In genomic region chr1:27782950-27783349, GRCh38 we compare ENCODE assay signal across 2 cellular contexts.
TF ChIP-seq lines count a peak whose summit lies in the region.

No MANE protein-coding gene starts in this region.

TF ChIP-seq in IMR-90, 13 proteins besides CTCF, POLR2A, EP300 and RAD21:
- peak; percentile 74 for TF ChIP-seq MAFK (IDR thresholded peaks at IDR 0.05; ENCODE audit: low read depth, low read length)
- no peak for TF ChIP-seq SMC3 (IDR thresholded peaks at IDR 0.05; ENCODE audit: low read depth, low read length)

TF ChIP-seq in K562, 482 proteins besides CTCF, POLR2A, EP300 and RAD21:
- TF ChIP-seq MAFF (IDR thresholded peaks at IDR 0.05; ENCODE audit: low read length) (peak; percentile 28; the same call in 1 of the 2 replicates), C11orf30 (IDR thresholded peaks at IDR 0.05; ENCODE audit: low read depth) (peak; percentile 47), HBP1 (CRISPR knock-in tag; IDR thresholded peaks at IDR 0.05) (no peak), ZNF668 (CRISPR knock-in tag; IDR thresholded peaks at IDR 0.05) (no peak), SLC30A9 (CRISPR knock-in tag; IDR thresholded peaks at IDR 0.05) (no peak), NONO (IDR thresholded peaks at IDR 0.05; ENCODE audit: low read depth in 2 of 2, low read length in 1 of 2) (no peak), MAFK (IDR thresholded peaks at IDR 0.05; ENCODE audit: low read length) (peak; percentile 15; the same call in 1 of the 2 replicates), ZNF316 (IDR thresholded peaks at IDR 0.05) (peak; percentile 67), ZNF311 (CRISPR knock-in tag; IDR thresholded peaks at IDR 0.05) (no peak)
